ENCODE assay signal across 1 cellular context in the genomic region with DNA sequence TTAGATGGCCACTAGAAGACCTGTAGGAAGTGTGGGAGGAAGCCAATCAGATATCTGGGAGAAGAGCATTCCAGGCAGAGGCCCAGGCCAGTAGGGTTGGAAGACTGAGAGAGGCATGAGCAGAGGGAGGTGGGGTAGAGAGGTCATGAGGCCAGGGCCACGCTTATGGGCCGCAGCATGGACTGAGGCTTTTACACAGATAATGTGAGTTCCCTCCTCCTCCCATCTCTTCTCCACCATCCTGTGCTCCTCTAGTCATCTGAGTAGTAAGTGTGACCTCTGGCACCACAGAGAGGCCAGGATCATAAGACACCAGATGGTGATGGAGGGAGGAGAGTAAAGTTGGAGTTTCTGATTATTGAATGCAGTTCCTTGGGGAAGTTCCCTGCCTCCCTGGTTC.
TF ChIP-seq lines count a peak whose summit lies in the region.

No MANE protein-coding gene starts in this region.

TF ChIP-seq in K562, 482 proteins besides CTCF, POLR2A, EP300 and RAD21 (continued from another document):
- TF ChIP-seq SMAD4 (CRISPR knock-in tag; conservative IDR thresholded peaks at IDR 0.05) (no peak), BMI1 (IDR thresholded peaks at IDR 0.05; ENCODE audit: low read length) (no peak), PHB2 (IDR thresholded peaks at IDR 0.05; ENCODE audit: low read depth) (no peak)
- TF ChIP-seq, protein P1, sequence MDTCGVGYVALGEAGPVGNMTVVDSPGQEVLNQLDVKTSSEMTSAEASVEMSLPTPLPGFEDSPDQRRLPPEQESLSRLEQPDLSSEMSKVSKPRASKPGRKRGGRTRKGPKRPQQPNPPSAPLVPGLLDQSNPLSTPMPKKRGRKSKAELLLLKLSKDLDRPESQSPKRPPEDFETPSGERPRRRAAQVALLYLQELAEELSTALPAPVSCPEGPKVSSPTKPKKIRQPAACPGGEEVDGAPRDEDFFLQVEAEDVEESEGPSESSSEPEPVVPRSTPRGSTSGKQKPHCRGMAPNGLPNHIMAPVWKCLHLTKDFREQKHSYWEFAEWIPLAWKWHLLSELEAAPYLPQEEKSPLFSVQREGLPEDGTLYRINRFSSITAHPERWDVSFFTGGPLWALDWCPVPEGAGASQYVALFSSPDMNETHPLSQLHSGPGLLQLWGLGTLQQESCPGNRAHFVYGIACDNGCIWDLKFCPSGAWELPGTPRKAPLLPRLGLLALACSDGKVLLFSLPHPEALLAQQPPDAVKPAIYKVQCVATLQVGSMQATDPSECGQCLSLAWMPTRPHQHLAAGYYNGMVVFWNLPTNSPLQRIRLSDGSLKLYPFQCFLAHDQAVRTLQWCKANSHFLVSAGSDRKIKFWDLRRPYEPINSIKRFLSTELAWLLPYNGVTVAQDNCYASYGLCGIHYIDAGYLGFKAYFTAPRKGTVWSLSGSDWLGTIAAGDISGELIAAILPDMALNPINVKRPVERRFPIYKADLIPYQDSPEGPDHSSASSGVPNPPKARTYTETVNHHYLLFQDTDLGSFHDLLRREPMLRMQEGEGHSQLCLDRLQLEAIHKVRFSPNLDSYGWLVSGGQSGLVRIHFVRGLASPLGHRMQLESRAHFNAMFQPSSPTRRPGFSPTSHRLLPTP (IDR thresholded peaks at IDR 0.05; ENCODE audit: borderline replicate concordance, extremely low read depth, insufficient read length): no peak
- TF ChIP-seq, protein P2, sequence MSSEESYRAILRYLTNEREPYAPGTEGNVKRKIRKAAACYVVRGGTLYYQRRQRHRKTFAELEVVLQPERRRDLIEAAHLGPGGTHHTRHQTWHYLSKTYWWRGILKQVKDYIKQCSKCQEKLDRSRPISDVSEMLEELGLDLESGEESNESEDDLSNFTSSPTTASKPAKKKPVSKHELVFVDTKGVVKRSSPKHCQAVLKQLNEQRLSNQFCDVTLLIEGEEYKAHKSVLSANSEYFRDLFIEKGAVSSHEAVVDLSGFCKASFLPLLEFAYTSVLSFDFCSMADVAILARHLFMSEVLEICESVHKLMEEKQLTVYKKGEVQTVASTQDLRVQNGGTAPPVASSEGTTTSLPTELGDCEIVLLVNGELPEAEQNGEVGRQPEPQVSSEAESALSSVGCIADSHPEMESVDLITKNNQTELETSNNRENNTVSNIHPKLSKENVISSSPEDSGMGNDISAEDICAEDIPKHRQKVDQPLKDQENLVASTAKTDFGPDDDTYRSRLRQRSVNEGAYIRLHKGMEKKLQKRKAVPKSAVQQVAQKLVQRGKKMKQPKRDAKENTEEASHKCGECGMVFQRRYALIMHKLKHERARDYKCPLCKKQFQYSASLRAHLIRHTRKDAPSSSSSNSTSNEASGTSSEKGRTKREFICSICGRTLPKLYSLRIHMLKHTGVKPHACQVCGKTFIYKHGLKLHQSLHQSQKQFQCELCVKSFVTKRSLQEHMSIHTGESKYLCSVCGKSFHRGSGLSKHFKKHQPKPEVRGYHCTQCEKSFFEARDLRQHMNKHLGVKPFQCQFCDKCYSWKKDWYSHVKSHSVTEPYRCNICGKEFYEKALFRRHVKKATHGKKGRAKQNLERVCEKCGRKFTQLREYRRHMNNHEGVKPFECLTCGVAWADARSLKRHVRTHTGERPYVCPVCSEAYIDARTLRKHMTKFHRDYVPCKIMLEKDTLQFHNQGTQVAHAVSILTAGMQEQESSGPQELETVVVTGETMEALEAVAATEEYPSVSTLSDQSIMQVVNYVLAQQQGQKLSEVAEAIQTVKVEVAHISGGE (CRISPR knock-in tag; IDR thresholded peaks at IDR 0.05): no peak
